ENCODE assay signal across 7 cellular contexts in genomic region chr16:15434425-15435215, GRCh38. TPM values are rescaled to one million over a fixed set of nuclear protein-coding genes. Genes with fewer than 3 reads are reported as not detected.
DNase-seq lines count a peak whose midpoint lies in the region; ATAC-seq and TF ChIP-seq lines count a peak whose summit lies in the region.

Gene BMERB1 (plus strand): TSS chr16:15434588. CDS start chr16:15434654, 66 bp downstream.

- peaks cover 38% of the 10 kb centered on the region for H3K79me2 ChIP-seq in HCT116 (ENCODE audit: insufficient read depth, low read length)

- no peak for TF ChIP-seq POLR2A in HCT116 (IDR thresholded peaks at IDR 0.05; ENCODE audit: borderline replicate concordance, extremely low read depth, insufficient read depth, insufficient read length)
- peak; percentile 34 for TF ChIP-seq POLR2A in ovary (IDR thresholded peaks at IDR 0.05)

- BruUV-seq in HCT116 (replicated peaks; lab: Mats Ljungman, UMichigan) = no TSS peak

- intact Hi-C loops in HCT116 (cut with micrococcal nuclease) = loop anchor here (5.0 to 10.0 kb wide), 2 partner anchors 50 to 68 kb away; no protein-coding TSS in a partner anchor
- intact Hi-C loops in cardiac septum (cut with DNase I) = no loop called here
- intact Hi-C loops in ovary (cut with DNase I) = loop anchor here in 2 of 4 donors (10.0 kb wide), 1 partner anchor 110 kb away; no protein-coding TSS in a partner anchor

- TF ChIP-seq CTCF in HCT116 (IDR thresholded peaks at IDR 0.05 in 2 of 3, conservative IDR thresholded peaks at IDR 0.05 in 1 of 3; ENCODE audit: borderline replicate concordance in 1 of 3, insufficient read depth in 1 of 3, low read depth in 2 of 3, low read length in 2 of 3) = no peak
- TF ChIP-seq CTCF in ovary (IDR thresholded peaks at IDR 0.05) = no peak
- TF ChIP-seq CTCF in thoracic aorta (IDR thresholded peaks at IDR 0.05) = no peak

- H3K27me3 ChIP-seq in HCT116 (ENCODE audit: insufficient read depth, low read length) (no peaks in the 10 kb centered on the region), ovary (no peaks in the 10 kb centered on the region), thoracic aorta (replicated peaks; ENCODE audit: insufficient read depth) (no peaks in the 10 kb centered on the region)

- POLR2A ChIA-PET in HCT116 (lab: Charles Lee) = no interaction called here

- H3K4me3 ChIP-seq in HCT116 (replicated peaks in 1 of 2; ENCODE audit: low read depth in 1 of 2, low read length in 2 of 2) (peak within 1 kb of the TSS; percentile 68 to 71), ovary (peak within 1 kb of the TSS; percentile 83), thoracic aorta (peak within 1 kb of the TSS; percentile 82)

- H3K36me3 ChIP-seq in HCT116 (ENCODE audit: control insufficient read depth in 1 of 2, insufficient read depth in 2 of 2, low read length in 2 of 2) (no peaks in the 10 kb centered on the region), ovary (no peaks in the 10 kb centered on the region), thoracic aorta (no peaks in the 10 kb centered on the region)

- RAD21 ChIA-PET in HCT116 (lab: Charles Lee; ENCODE audit: low non-redundant PET in 1 of 2, low total read pairs in 2 of 2, uncharacterized antibody in 2 of 2, unreplicated experiment in 2 of 2) = no interaction called here

- H2AFZ ChIP-seq in HCT116 (ENCODE audit: low read depth, low read length, poor library complexity, severe bottlenecking) = no peak within 1 kb of the TSS

- H4K20me1 ChIP-seq in HCT116 (ENCODE audit: insufficient read depth) = no peaks in the 10 kb centered on the region

- peak; percentile 12 for DNase-seq in HCT116 (ENCODE audit: low read depth, low spot score)
- peak; percentile 9 for DNase-seq in T follicular helper cell (ENCODE audit: low read depth)
- peak; percentile 54 for DNase-seq in amniotic epithelial cell (ENCODE audit: low read depth)
- peak; percentile 84 for DNase-seq in cardiac septum (ENCODE audit: low spot score)
- DNase-seq in ovary = peak; percentile 70 to 88 (median 82)
- DNase-seq in thoracic aorta (ENCODE audit: low spot score) = peak; percentile 25
- no peak for DNase-seq in NK-92 (lab: John Stamatoyannopoulos, UW; ENCODE audit: unreplicated experiment)

- WGBS in ovary, 3 donors = 0 to 1% (median 0%) methylated on average over 62 to 63 of the region's 63 CpGs

- TF ChIP-seq EP300 in ovary (IDR thresholded peaks at IDR 0.05) = no peak

- H3K9me2 ChIP-seq in HCT116 (ENCODE audit: insufficient read depth) = no peaks in the 10 kb centered on the region

- no peaks in the 10 kb centered on the region for H3K9me3 ChIP-seq in HCT116 (ENCODE audit: control insufficient read depth in 1 of 2, insufficient read depth in 1 of 2, low read depth in 1 of 2, low read length in 2 of 2)
- H3K9me3 ChIP-seq in ovary = no peaks in the 10 kb centered on the region
- H3K9me3 ChIP-seq in thoracic aorta = no peaks in the 10 kb centered on the region

- peak; percentile 76 for ATAC-seq in HCT116
- peak; percentile 54 for ATAC-seq in thoracic aorta (ENCODE audit: insufficient number of reproducible peaks, low FRiP score, low read depth)

- no peak for TF ChIP-seq RAD21 in HCT116 (IDR thresholded peaks at IDR 0.05; ENCODE audit: low read depth)

- peak within 1 kb of the TSS; percentile 60 for H3K9ac ChIP-seq in HCT116 (ENCODE audit: low read length)

- CTCF ChIA-PET in HCT116 (lab: Charles Lee) = no interaction called here

- H3K4me1 ChIP-seq in HCT116 (ENCODE audit: control insufficient read depth in 1 of 2, insufficient read depth in 2 of 2, low read length in 2 of 2) = peaks cover 18 to 34% of the 10 kb centered on the region in 2 experiments
- H3K4me1 ChIP-seq in ovary (ENCODE audit: insufficient read depth) = peaks cover 3% of the 10 kb centered on the region
- peaks cover 0 to 24% of the 10 kb centered on the region in 2 donors for H3K4me1 ChIP-seq in thoracic aorta (ENCODE audit: control insufficient read depth in 1 of 2, low read depth in 2 of 2)

- no peak within 1 kb of the TSS; the same call in 1 of the 2 replicates for H3K27ac ChIP-seq in HCT116 (ENCODE audit: low read depth, low read length)
- H3K27ac ChIP-seq in ovary = peak within 1 kb of the TSS; percentile 70 to 78
- H3K27ac ChIP-seq in thoracic aorta = peak within 1 kb of the TSS; percentile 70 to 81

- peak within 1 kb of the TSS; percentile 67 for H3K4me2 ChIP-seq in HCT116 (ENCODE audit: low read length)

TF ChIP-seq in HCT116, 20 proteins besides CTCF, POLR2A, EP300 and RAD21:
- TF ChIP-seq EZH2phosphoT487 (IDR thresholded peaks at IDR 0.05; ENCODE audit: borderline replicate concordance) (no peak), POLR2AphosphoS5 (IDR thresholded peaks at IDR 0.05; ENCODE audit: low read depth, low read length) (peak; percentile 44)

RNA-seq across cellular contexts. Expression of gene BMERB1, which starts in this region (rescaled TPM):
- total RNA-seq in HCT116 (2021; ENCODE audit: unreplicated experiment) = 43.6 TPM
- 45.7 and 52.6 TPM in 2 replicates for polyA plus RNA-seq in HCT116 (2012)
- total RNA-seq in cardiac septum = 70.3 TPM
- total RNA-seq in ovary = 10 to 100 TPM; 22.6 to 77.5 (median 66.8) TPM
- 10 to 100 TPM; 54.9 to 65.2 TPM for polyA plus RNA-seq in ovary
- 10 to 100 TPM; 75.1 to 95.2 TPM for total RNA-seq in thoracic aorta
